ENCODE assay signal across 8 cellular contexts in the genomic region with DNA sequence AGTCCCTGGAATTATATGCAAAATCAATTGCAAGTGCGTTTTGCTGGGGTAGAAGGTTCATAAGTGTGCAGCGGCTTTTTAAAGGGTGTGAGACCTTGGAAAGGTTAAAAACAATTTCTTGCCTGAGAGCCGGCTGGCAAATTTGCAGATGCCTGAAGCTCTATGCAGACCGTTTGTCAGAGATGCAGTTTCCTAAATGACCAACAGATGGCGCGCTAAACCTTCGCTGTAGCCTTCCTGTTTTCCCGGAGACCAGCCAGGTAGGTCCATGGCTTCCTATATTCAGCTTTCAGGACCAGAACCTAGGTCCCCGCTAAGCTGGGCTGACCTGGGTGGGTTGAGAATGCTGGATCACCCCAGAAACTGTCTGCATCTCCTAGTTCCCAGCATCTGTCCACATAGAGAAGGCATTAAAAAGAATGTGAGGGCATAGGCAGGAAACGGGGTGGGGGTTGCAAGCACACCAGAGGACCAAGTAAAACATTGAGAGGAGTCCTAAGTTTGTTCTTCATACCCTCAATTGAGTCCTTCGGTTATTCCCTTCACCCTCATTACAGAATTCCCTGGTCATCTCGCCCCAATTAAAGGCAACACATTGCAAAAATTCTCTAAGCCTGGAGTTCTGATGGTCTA. TPM values are rescaled to one million over a fixed set of nuclear protein-coding genes. Genes with fewer than 3 reads are reported as not detected.
A peak's percentile ranks its signal among the peaks of the same experiment; 100 is the strongest.
DNase-seq lines count a peak whose midpoint lies in the region; ATAC-seq and TF ChIP-seq lines count a peak whose summit lies in the region.

No MANE protein-coding gene starts in this region.

- no peaks in the 10 kb centered on the region for H3K4me1 ChIP-seq in upper lobe of left lung

- DNase-seq in DMS53 treated with DMSO at 0.1 percent for 48 hours (lab: John Stamatoyannopoulos, UW; ENCODE audit: unreplicated experiment) (peak; percentile 79), HT-29 (ENCODE audit: low spot score) (peak; percentile 91), NCI-H82 treated with DMSO at 0.1 percent for 48 hours (lab: John Stamatoyannopoulos, UW; ENCODE audit: unreplicated experiment) (peak; percentile 27), foreskin melanocyte (peak; percentile 36), nucleus accumbens (lab: John Stamatoyannopoulos, UW) (peak in 51 of 56 donors; percentile 3 to 94 (median 58)), upper lobe of left lung (peak in 1 of 2 donors; percentile 58)
- DNase-seq in activated T-cell treated with anti-CD3 and anti-CD28 coated beads, Interleukin-2, amount 50 U/mL, for 4 hours: peak; percentile 14

- no peak overlapping the region for H3K27ac ChIP-seq in upper lobe of left lung

- no peaks in the 10 kb centered on the region for H3K9me3 ChIP-seq in upper lobe of left lung

- H3K9me3 Mint-ChIP-seq in activated T-cell treated with anti-CD3 and anti-CD28 coated beads, Interleukin-2, amount 50 U/mL, for 4 hours: no peaks in the 10 kb centered on the region

- H3K36me3 Mint-ChIP-seq in activated T-cell treated with anti-CD3 and anti-CD28 coated beads, Interleukin-2, amount 50 U/mL, for 4 hours (ENCODE audit: insufficient read depth): no peaks in the 10 kb centered on the region

- peak in 1 of 2 donors; percentile 51 for ATAC-seq in activated T-cell treated with anti-CD3 and anti-CD28 coated beads, Interleukin-2, amount 50 U/mL, for 4 hours
- ATAC-seq in upper lobe of left lung (ENCODE audit: low FRiP score in 2 of 2) (peak in 1 of 2 donors; percentile 66), HG03442 (IDR thresholded peaks at IDR 0.05; ENCODE audit: unreplicated experiment) (no peak)

- 16 to 34% methylated on average over 8 to 12 of the region's 12 CpGs for WGBS in upper lobe of left lung, 2 donors

- peak; percentile 74 to 90 (median 82) for TF ChIP-seq CTCF in upper lobe of left lung (IDR thresholded peaks at IDR 0.05)

- TF ChIP-seq POLR2A in upper lobe of left lung (IDR thresholded peaks at IDR 0.05): no peak

- H3K27me3 Mint-ChIP-seq in activated T-cell treated with anti-CD3 and anti-CD28 coated beads, Interleukin-2, amount 50 U/mL, for 4 hours (ENCODE audit: low read depth): peaks cover 39% of the 10 kb centered on the region

- TF ChIP-seq EP300 in upper lobe of left lung (IDR thresholded peaks at IDR 0.05): no peak

- no peaks in the 10 kb centered on the region for H3K36me3 ChIP-seq in upper lobe of left lung

- H3K4me3 Mint-ChIP-seq in activated T-cell treated with anti-CD3 and anti-CD28 coated beads, Interleukin-2, amount 50 U/mL, for 4 hours: no peak overlapping the region

- no peaks in the 10 kb centered on the region for H3K4me1 Mint-ChIP-seq in activated T-cell treated with anti-CD3 and anti-CD28 coated beads, Interleukin-2, amount 50 U/mL, for 4 hours (ENCODE audit: low read depth)

- no peaks in the 10 kb centered on the region for H3K27me3 ChIP-seq in upper lobe of left lung

- H3K4me3 ChIP-seq in upper lobe of left lung: no peak overlapping the region

RNA-seq across cellular contexts. Expression of gene NOS1, which starts 5.7 kb away (rescaled TPM):
- not detected in 2 replicates for total RNA-seq in HT-29 (2014; rRNA removed; shearing (Covaris generic))
- under 1 TPM in 1 of 3 donors, not detected in 2; 0.03 TPM for total RNA-seq in activated T-cell treated with anti-CD3 and anti-CD28 coated beads, Interleukin-2, amount 50 U/mL, for 4 hours
- total RNA-seq in upper lobe of left lung: 1 to 10 TPM in 5 of 6 donors, under 1 TPM in 1; 0.39 to 4.4 (median 2.4) TPM
